18 cellular contexts compared by ENCODE assay signal in genomic region chr10:86654411-86655172, GRCh38. TPM values are rescaled to one million over a fixed set of nuclear protein-coding genes. Genes with fewer than 3 reads are reported as not detected.
A peak's percentile ranks its signal among the peaks of the same experiment; 100 is the strongest.
DNase-seq lines count a peak whose midpoint lies in the region; ATAC-seq and TF ChIP-seq lines count a peak whose summit lies in the region.
"Had no signal": no experiment of that assay in that cellular context is flagged by ENCODE, and none has a peak within 500 bp of the region (broad histone marks: within the 10 kb centered on the region; RNA-seq: fewer than 3 reads in every experiment).

OPN4 (plus strand) TSS chr10:86654547; CDS start chr10:86654784, 237 bp downstream.

- DNase-seq in Right ventricle myocardium inferior (ENCODE audit: missing footprints): peak; percentile 51
- DNase-seq in right atrium auricular region (ENCODE audit: low spot score): no peak
- peak; percentile 89 for DNase-seq in RPMI7951 (ENCODE audit: low read depth)
- DNase-seq in islet precursor cell: peak; percentile 50
- DNase-seq in upper lobe of right lung: peak; percentile 57
- no peak for DNase-seq in NCI-H345 (lab: John Stamatoyannopoulos, UW)
- DNase-seq: activated CD4-positive, alpha-beta T cell treated with anti-CD3 and anti-CD28 coated beads, Interleukin-2, amount 50 U/mL, for 48 hours; activated gamma-delta T cell treated with Interleukin-2 at 50 U/mL for 16 hours; DMS153; esophagus squamous epithelium; H9; NCI-H1930; stimulated activated CD4-positive, alpha-beta T cell treated with anti-CD3 and anti-CD28 coated beads, Interleukin-2, amount 100 ng/mL, for 48 hours; stimulated activated naive B cell treated with anti-CD40 and anti-IgM and Interleukin-4, amounts not matched to agents 10 μg/mL and 1 μg/mL and 100 μg/mL, for 72 hours had no signal

- H3K4me1 ChIP-seq in right atrium auricular region: peaks cover 0 to 49% of the 10 kb centered on the region in 2 donors
- no peaks in the 10 kb centered on the region for H3K4me1 ChIP-seq in upper lobe of right lung

- no peak within 1 kb of the TSS for H3K4me3 ChIP-seq in right atrium auricular region
- no peak within 1 kb of the TSS for H3K4me3 ChIP-seq in upper lobe of right lung
- H3K4me3 ChIP-seq: esophagus squamous epithelium, prostate gland had no signal

- intact Hi-C loops in Right ventricle myocardium inferior (cut with DNase I): loop anchor here (2.0 kb wide), 1 partner anchor 58 kb away; no protein-coding TSS in a partner anchor
- intact Hi-C loops in upper lobe of right lung (cut with DNase I): no loop called here

- H3K27me3 ChIP-seq in right atrium auricular region: no peaks in the 10 kb centered on the region
- H3K27me3 ChIP-seq in upper lobe of right lung: no peaks in the 10 kb centered on the region

- H3K27ac ChIP-seq in right atrium auricular region: no peak within 1 kb of the TSS
- no peak within 1 kb of the TSS for H3K27ac ChIP-seq in upper lobe of right lung
- H3K27ac ChIP-seq: esophagus squamous epithelium, prostate gland had no signal

- ATAC-seq in Right ventricle myocardium inferior (no peak), upper lobe of right lung (no peak), HG02642 (IDR thresholded peaks at IDR 0.05; ENCODE audit: poor library complexity, unreplicated experiment) (no peak), GM19328 (IDR thresholded peaks at IDR 0.05; ENCODE audit: unreplicated experiment) (no peak)
- ATAC-seq: stimulated activated naive B cell treated with anti-CD40 and anti-IgM and Interleukin-4, amounts not matched to agents 10 μg/mL and 1 μg/mL and 100 μg/mL, for 72 hours had no signal

- H3K36me3 ChIP-seq in right atrium auricular region: no peaks in the 10 kb centered on the region
- H3K36me3 ChIP-seq in upper lobe of right lung: no peaks in the 10 kb centered on the region
- H3K36me3 ChIP-seq: esophagus squamous epithelium, prostate gland had no signal

- TF ChIP-seq CTCF in right atrium auricular region (IDR thresholded peaks at IDR 0.05): no peak
- TF ChIP-seq CTCF in upper lobe of right lung (IDR thresholded peaks at IDR 0.05): no peak

- H3K9me3 ChIP-seq in right atrium auricular region (no peaks in the 10 kb centered on the region), upper lobe of right lung (no peaks in the 10 kb centered on the region)
- H3K9me3 ChIP-seq: esophagus squamous epithelium, prostate gland had no signal

RNA-seq across cellular contexts. Expression of gene OPN4, which starts in this region (rescaled TPM):
- total RNA-seq in Right ventricle myocardium inferior: 0.41 TPM
- total RNA-seq in right atrium auricular region: under 1 TPM; 0.19 to 0.31 TPM
- not detected in 2 replicates for total RNA-seq in RPMI7951 (2014; rRNA removed; shearing (Covaris generic))
- not detected for total RNA-seq in upper lobe of right lung
- total RNA-seq: esophagus squamous epithelium, H9, mononuclear cell, prostate gland had no signal

Comparison
In these comparisons a context has a peak if more than half of its experiments do, and no peak if none do; other contexts are left out.
1. Peak in DNase-seq in Right ventricle myocardium inferior; RNA of the gene not detected or under 1 TPM.
2. Peak in DNase-seq in RPMI7951; RNA of the gene not detected or under 1 TPM.
3. Peak in DNase-seq in upper lobe of right lung; RNA of the gene not detected or under 1 TPM.